Comparison of ENCODE assay signal across 1 cellular context in genomic region chr16:57639172-57639571, GRCh38.
TF ChIP-seq lines count a peak whose summit lies in the region.

No MANE protein-coding gene starts in this region.

TF ChIP-seq in H1, 55 proteins besides CTCF, POLR2A, EP300 and RAD21:
- TF ChIP-seq SIN3A (conservative IDR thresholded peaks at IDR 0.05 in 1 of 2, IDR thresholded peaks at IDR 0.05 in 1 of 2; ENCODE audit: low read depth in 1 of 2, low read length in 2 of 2): peak; percentile 94 to 98
- TF ChIP-seq, protein P1, sequence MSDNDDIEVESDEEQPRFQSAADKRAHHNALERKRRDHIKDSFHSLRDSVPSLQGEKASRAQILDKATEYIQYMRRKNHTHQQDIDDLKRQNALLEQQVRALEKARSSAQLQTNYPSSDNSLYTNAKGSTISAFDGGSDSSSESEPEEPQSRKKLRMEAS (IDR thresholded peaks at IDR 0.05): peak; percentile 81
- TF ChIP-seq CREB1 (IDR thresholded peaks at IDR 0.05): peak; percentile 91
- TF ChIP-seq YY1 (IDR thresholded peaks at IDR 0.05; ENCODE audit: low read depth, low read length): no peak
- 0 out of 2 replicates have a peak, but pooled peaks have one; percentile 15 for TF ChIP-seq RFX5 (IDR thresholded peaks at IDR 0.05; ENCODE audit: borderline replicate concordance, low read depth, low read length)
- TF ChIP-seq SIRT6 (IDR thresholded peaks at IDR 0.05; ENCODE audit: low read length): no peak
- TF ChIP-seq JUND (IDR thresholded peaks at IDR 0.05; ENCODE audit: low read length): peak; percentile 43; the same call in 1 of the 2 replicates
- no peak for TF ChIP-seq JUN (IDR thresholded peaks at IDR 0.05; ENCODE audit: low read depth, low read length)
- peak; percentile 56 for TF ChIP-seq E2F6 (IDR thresholded peaks at IDR 0.05)
- TF ChIP-seq SAP30 (IDR thresholded peaks at IDR 0.05; ENCODE audit: insufficient read depth, insufficient replicate concordance, low read length): peak; percentile 30
- 0 out of 2 replicates have a peak, but pooled peaks have one; percentile 12 for TF ChIP-seq TCF12 (IDR thresholded peaks at IDR 0.05; ENCODE audit: low read depth, low read length)
